In genomic region chr7:2689951-2690705, GRCh38 we compare ENCODE assay signal across 13 cellular contexts. TPM values are rescaled to one million over a fixed set of nuclear protein-coding genes. Genes with fewer than 3 reads are reported as not detected.
A peak's percentile ranks its signal among the peaks of the same experiment; 100 is the strongest.
DNase-seq lines count a peak whose midpoint lies in the region; ATAC-seq and TF ChIP-seq lines count a peak whose summit lies in the region.
"Had no signal": no experiment of that assay in that cellular context is flagged by ENCODE, and none has a peak within 500 bp of the region (broad histone marks: within the 10 kb centered on the region; RNA-seq: fewer than 3 reads in every experiment).

No MANE protein-coding gene starts in this region.

- CTCF ChIA-PET in CD8-positive, alpha-beta memory T cell (lab: Charles Lee): interaction anchor here (0.7 to 3.3 kb wide), 6 partner anchors 9 to 29 kb away, joined by 3 to 13 read pairs (median 6); no protein-coding TSS in a partner anchor

- H4K20me1 ChIP-seq in MM.1S (ENCODE audit: insufficient read depth, low read length): no peaks in the 10 kb centered on the region

- ATAC-seq in HG02852 (IDR thresholded peaks at IDR 0.05; ENCODE audit: unreplicated experiment): no peak
- ATAC-seq: Right ventricle myocardium inferior, WTC11 had no signal

- no peak overlapping the region for H3K27ac ChIP-seq in MM.1S (ENCODE audit: low read length)
- no peak overlapping the region for H3K27ac ChIP-seq in CD8-positive, alpha-beta memory T cell (ENCODE audit: low read depth, low read length)
- H3K27ac ChIP-seq: epithelial cell of prostate had no signal

- H3K36me3 ChIP-seq in MM.1S (replicated peaks; ENCODE audit: insufficient read depth, low read length): no peaks in the 10 kb centered on the region
- H3K36me3 ChIP-seq in CD8-positive, alpha-beta memory T cell (ENCODE audit: insufficient read depth, low read length): no peaks in the 10 kb centered on the region

- H3K27me3 ChIP-seq in MM.1S (replicated peaks; ENCODE audit: insufficient read depth, low read length): peaks cover 50% of the 10 kb centered on the region
- peaks cover 26% of the 10 kb centered on the region for H3K27me3 ChIP-seq in CD8-positive, alpha-beta memory T cell (ENCODE audit: insufficient read depth, low read length, poor library complexity, severe bottlenecking)

- no peaks in the 10 kb centered on the region for H3K9me3 Mint-ChIP-seq in CD8-positive, alpha-beta memory T cell
- H3K9me3 Mint-ChIP-seq: WTC11 had no signal

- peak overlapping the region in 2 of 7 donors; percentile 46 to 65 for H3K4me3 Mint-ChIP-seq in CD8-positive, alpha-beta memory T cell
- H3K4me3 Mint-ChIP-seq: WTC11 had no signal

- no peak overlapping the region for H2AFZ ChIP-seq in MM.1S (ENCODE audit: low read length)

- H3K4me1 Mint-ChIP-seq in CD8-positive, alpha-beta memory T cell: peaks cover 11 to 22% (median 13%) of the 10 kb centered on the region in 3 donors

- no peaks in the 10 kb centered on the region for H3K9me3 ChIP-seq in MM.1S (replicated peaks; ENCODE audit: insufficient read depth, low read length)
- H3K9me3 ChIP-seq in CD8-positive, alpha-beta memory T cell (ENCODE audit: low read length): no peaks in the 10 kb centered on the region

- H3K9ac ChIP-seq in MM.1S (ENCODE audit: low read length): no peak overlapping the region

- H3K4me3 ChIP-seq in GM12875 (ENCODE audit: low read depth, low read length) (peak overlapping the region; percentile 1), MM.1S (ENCODE audit: low read length) (no peak overlapping the region)
- H3K4me3 ChIP-seq in CD8-positive, alpha-beta memory T cell (ENCODE audit: low read length): no peak overlapping the region

- H3K4me1 ChIP-seq in MM.1S (ENCODE audit: low read length): peaks cover 17% of the 10 kb centered on the region
- H3K4me1 ChIP-seq in CD8-positive, alpha-beta memory T cell (ENCODE audit: insufficient read depth, low read length): peaks cover 10% of the 10 kb centered on the region

- peak overlapping the region; percentile 69; the same call in 1 of the 2 replicates for H3K4me2 ChIP-seq in MM.1S (ENCODE audit: low read depth, low read length)

- peaks cover 37 to 44% of the 10 kb centered on the region in 2 donors for H3K27me3 Mint-ChIP-seq in CD8-positive, alpha-beta memory T cell

- DNase-seq in MM.1S: peak; percentile 24
- DNase-seq in dedifferentiated amniotic fluid mesenchymal stem cell (ENCODE audit: extremely low spot score): peak; percentile 31
- DNase-seq in non-pigmented ciliary epithelial cell (ENCODE audit: low read depth): peak; percentile 15
- DNase-seq in CD8-positive, alpha-beta memory T cell: no peak
- no peak for DNase-seq in HuH-7.5 (ENCODE audit: low spot score)
- DNase-seq: activated T-cell treated with anti-CD3 and anti-CD28 coated beads for 4 hours, NCI-H510A had no signal

- no peaks in the 10 kb centered on the region for H3K36me3 Mint-ChIP-seq in CD8-positive, alpha-beta memory T cell
- H3K36me3 Mint-ChIP-seq: WTC11 had no signal

- no peaks in the 10 kb centered on the region for H3K9me2 ChIP-seq in MM.1S (replicated peaks; ENCODE audit: insufficient read depth, low read length)

- POLR2A ChIA-PET in CD8-positive, alpha-beta memory T cell (lab: Charles Lee): no interaction called here

- no peaks in the 10 kb centered on the region; the same call in 1 of the 2 replicates for H3F3A ChIP-seq in MM.1S (ENCODE audit: insufficient read depth, low read length)

- H3K79me2 ChIP-seq in MM.1S (ENCODE audit: low read length): no peaks in the 10 kb centered on the region

- H3K27ac Mint-ChIP-seq in CD8-positive, alpha-beta memory T cell: peak overlapping the region in 1 of 8 donors; percentile 23
- H3K27ac Mint-ChIP-seq: WTC11 had no signal

- TF ChIP-seq CTCF in GM12875 (IDR thresholded peaks at IDR 0.05; ENCODE audit: borderline replicate concordance, insufficient read depth, low read depth, low read length): no peak
- TF ChIP-seq CTCF in MM.1S (IDR thresholded peaks at IDR 0.05; ENCODE audit: low read length): no peak

RNA-seq across cellular contexts. Expression of gene AMZ1, which starts 2.1 kb away (rescaled TPM):
- total RNA-seq in CD8-positive, alpha-beta memory T cell: under 1 TPM in 1 of 2 experiments, not detected in 1; 0.07 TPM
- polyA plus RNA-seq in CD8-positive, alpha-beta memory T cell: 0.08 TPM
- total RNA-seq: pulmonary artery endothelial cell had no signal

RNA-seq across cellular contexts. Expression of gene TTYH3, which starts 58.3 kb away (rescaled TPM):
- 10 to 100 TPM; 20.2 to 22.2 TPM for total RNA-seq in CD8-positive, alpha-beta memory T cell
- polyA plus RNA-seq in CD8-positive, alpha-beta memory T cell: 2.1 TPM

Comparison
In these comparisons a context has a peak if more than half of its experiments do, and no peak if none do; other contexts are left out.
1. DNase-seq: peak in MM.1S (single experiment), dedifferentiated amniotic fluid mesenchymal stem cell (single experiment) and non-pigmented ciliary epithelial cell (single experiment); none in CD8-positive, alpha-beta memory T cell (0 of 5) and HuH-7.5 (single experiment).